In the genomic region with DNA sequence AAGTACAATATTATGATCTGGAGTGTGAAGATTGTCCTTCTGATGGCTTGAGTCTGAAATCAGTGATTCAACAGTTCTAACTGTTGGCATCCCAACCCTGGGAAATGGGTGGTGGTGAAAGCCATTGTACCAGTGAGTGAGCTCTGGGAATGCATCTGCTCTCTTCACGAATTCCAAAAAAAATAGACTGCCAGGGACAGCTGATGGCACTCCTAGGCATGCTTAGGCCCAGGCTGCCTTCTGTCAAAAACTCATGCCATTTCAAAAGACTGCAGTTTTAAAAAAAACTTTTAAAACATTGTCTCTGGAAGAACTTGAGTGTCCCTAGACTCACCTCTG, we compare ENCODE assay signal across 41 cellular contexts. TPM values are rescaled to one million over a fixed set of nuclear protein-coding genes. Genes with fewer than 3 reads are reported as not detected.
"Had no signal": no experiment of that assay in that cellular context is flagged by ENCODE, and none has a peak within 500 bp of the region (broad histone marks: within the 10 kb centered on the region; RNA-seq: fewer than 3 reads in every experiment).

No MANE protein-coding gene starts in this region.

- H3K4me1 ChIP-seq: Peyer's patch had no signal

- H3K27ac Mint-ChIP-seq: activated B cell treated with CpG ODN at 0.5 μM for 24 hours; activated CD4-positive, alpha-beta memory T cell treated with anti-CD3 and anti-CD28 coated beads for 36 hours; activated naive CD4-positive, alpha-beta T cell treated with anti-CD3 and anti-CD28 coated beads, Interleukin-2, amount 10 ng/mL, durations not matched to agents 7 days and 5 days; activated naive CD8-positive, alpha-beta T cell; activated naive CD8-positive, alpha-beta T cell treated with anti-CD3 and anti-CD28 coated beads, Interleukin-2, amount 50 U/mL, for 24 hours; activated T-helper 1 cell treated with anti-CD3 and anti-CD28 coated beads, Interleukin-12 subunit alpha, Interleukin-12 subunit beta, Interleukin-2, Interleukin-4 antibody, amounts not matched to agents 30 ng/mL and 10 ng/mL and 1 ng/mL, durations not matched to agents 14 hours and 24 hours and 36 hours had no signal

- H3K36me3 ChIP-seq: Peyer's patch had no signal

- DNase-seq: activated B cell treated with CpG ODN at 0.5 μM for 24 hours; activated CD4-positive, alpha-beta memory T cell treated with anti-CD3 and anti-CD28 coated beads for 36 hours; activated CD4-positive, alpha-beta T cell treated with anti-CD3 and anti-CD28 coated beads for 4 hours; activated CD4-positive, alpha-beta T cell treated with anti-CD3 and anti-CD28 coated beads, Interleukin-2, amount 50 U/mL, for 1 hour; activated CD4-positive, CD25-positive, alpha-beta regulatory T cell treated with anti-CD3 and anti-CD28 coated beads, Interleukin-2, amount 50 U/mL, for 72 hours; activated CD8-positive, alpha-beta memory T cell treated with anti-CD3 and anti-CD28 coated beads, Interleukin-2, amount 50 U/mL, for 4 hours; activated effector memory CD4-positive, alpha-beta T cell treated with Interleukin-2 at 50 U/mL for 16 hours; activated naive CD4-positive, alpha-beta T cell treated with anti-CD3 and anti-CD28 coated beads, Interleukin-2, amount 10 ng/mL, durations not matched to agents 7 days and 5 days; activated naive CD8-positive, alpha-beta T cell treated with anti-CD3 and anti-CD28 coated beads, Interleukin-2, amount 50 U/mL, for 24 hours; activated T-cell treated with anti-CD3 and anti-CD28 coated beads for 4 hours; activated T-cell treated with anti-CD3 and anti-CD28 coated beads, Interleukin-2, amount 50 U/mL, for 4 hours; anterior cingulate cortex; Kasumi-1; KG1; MM.1S; MV-4-11; NCI-H1092; NCI-H1417; NCI-H146; NCI-H187; NCI-H2029 treated with DMSO at 0.1 percent for 48 hours; NCI-H2107; NCI-H2171; NCI-H510A; NCI-H526; NCI-H748 treated with DMSO at 0.1 percent for 48 hours; NK-92 treated with Interleukin-12 subunit alpha and Interleukin-12 subunit beta, amount 100 ng/mL, for 24 hours; Peyer's patch; SIG-M5; SW 1271; T-helper 1 cell; T-helper 2 cell; T-helper 9 cell had no signal

- H3K27me3 Mint-ChIP-seq: activated B cell treated with CpG ODN at 0.5 μM for 24 hours; activated CD4-positive, alpha-beta memory T cell treated with anti-CD3 and anti-CD28 coated beads for 36 hours; activated naive CD4-positive, alpha-beta T cell treated with anti-CD3 and anti-CD28 coated beads, Interleukin-2, amount 10 ng/mL, durations not matched to agents 7 days and 5 days; activated naive CD8-positive, alpha-beta T cell; activated naive CD8-positive, alpha-beta T cell treated with anti-CD3 and anti-CD28 coated beads, Interleukin-2, amount 50 U/mL, for 24 hours had no signal

- H3K4me1 Mint-ChIP-seq: activated naive CD8-positive, alpha-beta T cell treated with anti-CD3 and anti-CD28 coated beads, Interleukin-2, amount 50 U/mL, for 24 hours; brain had no signal

- H3K27ac ChIP-seq: Peyer's patch, RWPE1, VCaP had no signal

- H3K27me3 ChIP-seq: Peyer's patch had no signal

- ATAC-seq: activated naive CD8-positive, alpha-beta T cell treated with anti-CD3 and anti-CD28 coated beads, Interleukin-2, amount 50 U/mL, for 24 hours; activated T-cell treated with anti-CD3 and anti-CD28 coated beads, Interleukin-2, amount 50 U/mL, for 4 hours; Right ventricle myocardium inferior had no signal

- H3K4me3 ChIP-seq: Peyer's patch had no signal

- H3K4me3 Mint-ChIP-seq: activated B cell treated with CpG ODN at 0.5 μM for 24 hours; activated CD4-positive, alpha-beta memory T cell treated with anti-CD3 and anti-CD28 coated beads for 36 hours; activated naive CD4-positive, alpha-beta T cell treated with anti-CD3 and anti-CD28 coated beads, Interleukin-2, amount 10 ng/mL, durations not matched to agents 7 days and 5 days; activated naive CD8-positive, alpha-beta T cell; activated naive CD8-positive, alpha-beta T cell treated with anti-CD3 and anti-CD28 coated beads, Interleukin-2, amount 50 U/mL, for 24 hours; activated T-cell treated with anti-CD3 and anti-CD28 coated beads, Interleukin-2, amount 50 U/mL, for 4 hours; activated T-helper 1 cell treated with anti-CD3 and anti-CD28 coated beads, Interleukin-12 subunit alpha, Interleukin-12 subunit beta, Interleukin-2, Interleukin-4 antibody, amounts not matched to agents 30 ng/mL and 10 ng/mL and 1 ng/mL, durations not matched to agents 14 hours and 24 hours and 36 hours; brain had no signal

- H3K9me3 ChIP-seq: Peyer's patch had no signal

RNA-seq across cellular contexts. Expression of a gene that starts 20.3 kb away (rescaled TPM):
- total RNA-seq: activated CD4-positive, alpha-beta memory T cell treated with anti-CD3 and anti-CD28 coated beads for 36 hours; PC-3; SK-MEL-5 had no signal

RNA-seq across cellular contexts. Expression of a gene that starts 48.7 kb away (rescaled TPM):
- total RNA-seq: PC-3, SK-MEL-5 had no signal
